ENCODE assay signal across 10 cellular contexts in the genomic region with DNA sequence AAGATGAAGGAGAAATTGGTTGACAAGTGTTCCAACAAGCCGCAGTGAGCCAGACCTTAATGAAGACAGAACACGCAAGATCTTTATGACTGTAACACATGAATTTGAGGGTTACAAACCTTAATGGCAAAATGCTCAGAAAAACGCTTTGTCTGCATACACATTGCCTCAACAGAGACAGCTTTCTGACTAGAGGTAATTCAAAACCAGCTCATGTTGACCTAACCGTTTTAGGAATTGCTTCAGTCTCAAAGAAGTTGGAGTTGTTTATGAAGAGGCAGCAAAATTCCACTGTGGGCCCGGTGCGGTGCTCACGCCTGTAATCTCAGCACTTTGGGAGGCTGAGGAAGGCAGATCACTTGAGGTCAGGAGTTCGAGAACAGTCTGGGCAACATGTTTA. TPM values are rescaled to one million over a fixed set of nuclear protein-coding genes. Genes with fewer than 3 reads are reported as not detected.
DNase-seq lines count a peak whose midpoint lies in the region; ATAC-seq and TF ChIP-seq lines count a peak whose summit lies in the region.
"Had no signal": no experiment of that assay in that cellular context is flagged by ENCODE, and none has a peak within 500 bp of the region (broad histone marks: within the 10 kb centered on the region; RNA-seq: fewer than 3 reads in every experiment).

No MANE protein-coding gene starts in this region.

- no peaks in the 10 kb centered on the region for H3K9me3 ChIP-seq in SJCRH30 (replicated peaks)
- no peaks in the 10 kb centered on the region for H3K9me3 ChIP-seq in skeletal muscle tissue (ENCODE audit: control insufficient read depth in 3 of 3, low read length in 3 of 3)
- no peaks in the 10 kb centered on the region for H3K9me3 ChIP-seq in testis

- ATAC-seq in activated CD4-positive, alpha-beta T cell treated with anti-CD3 and anti-CD28 coated beads for 36 hours, result no peak

- H3K4me3 ChIP-seq in SJCRH30 (peak overlapping the region; percentile 97), fibroblast of villous mesenchyme (ENCODE audit: low read depth, low read length) (no peak overlapping the region), skeletal muscle tissue (ENCODE audit: low read length in 3 of 3) (no peak overlapping the region), testis (no peak overlapping the region)

- CTCF ChIA-PET in activated CD4-positive, alpha-beta T cell treated with anti-CD3 and anti-CD28 coated beads for 36 hours (lab: Charles Lee), result interaction anchor here (0.6 to 1.5 kb wide), 2 partner anchors 10 to 113 kb away, joined by 3 read pairs; no protein-coding TSS in a partner anchor

- H3K27me3 Mint-ChIP-seq in activated CD4-positive, alpha-beta T cell treated with anti-CD3 and anti-CD28 coated beads for 36 hours, result no peaks in the 10 kb centered on the region

- WGBS in testis, 2 donors, result 65 to 72% methylated on average over 8 of the region's 8 CpGs

- no peaks in the 10 kb centered on the region for H3K9me3 Mint-ChIP-seq in activated CD4-positive, alpha-beta T cell treated with anti-CD3 and anti-CD28 coated beads for 36 hours (ENCODE audit: low read depth)

- peaks cover 8% of the 10 kb centered on the region for H3K36me3 Mint-ChIP-seq in activated CD4-positive, alpha-beta T cell treated with anti-CD3 and anti-CD28 coated beads for 36 hours (ENCODE audit: low read depth)

- no peak for TF ChIP-seq POLR2A in testis (IDR thresholded peaks at IDR 0.05)

- DNase-seq in activated CD4-positive, alpha-beta T cell treated with anti-CD3 and anti-CD28 coated beads for 36 hours, result no peak
- DNase-seq in activated CD4-positive, alpha-beta T cell treated with anti-CD3 and anti-CD28 coated beads for 4 hours, result no peak
- DNase-seq in SJCRH30, result peak in 1 of 2 experiments; percentile 46
- DNase-seq in fibroblast of villous mesenchyme (ENCODE audit: low read depth), result peak; percentile 28
- no peak for DNase-seq in GM03348 (ENCODE audit: low spot score)
- no peak for DNase-seq in 8988T
- no peak for DNase-seq in testis
- DNase-seq: effector CD8-positive, alpha-beta T cell; RPMI8226 had no signal

- TF ChIP-seq CTCF in fibroblast of villous mesenchyme (IDR thresholded peaks at IDR 0.05; ENCODE audit: insufficient read depth, low read depth, low read length), result no peak
- no peak for TF ChIP-seq CTCF in testis (IDR thresholded peaks at IDR 0.05)

- H3K4me3 Mint-ChIP-seq in activated CD4-positive, alpha-beta T cell treated with anti-CD3 and anti-CD28 coated beads for 36 hours, result peak overlapping the region; percentile 76

- peak overlapping the region in 1 of 3 donors; percentile 75 for H3K9ac ChIP-seq in skeletal muscle tissue (ENCODE audit: low read depth in 1 of 3, low read length in 3 of 3)

- H3K27me3 ChIP-seq in SJCRH30, result no peaks in the 10 kb centered on the region
- H3K27me3 ChIP-seq in skeletal muscle tissue (ENCODE audit: control insufficient read depth in 3 of 3, insufficient read depth in 3 of 3, low read length in 3 of 3), result no peaks in the 10 kb centered on the region
- no peaks in the 10 kb centered on the region for H3K27me3 ChIP-seq in testis

- intact Hi-C loops in activated CD4-positive, alpha-beta T cell treated with anti-CD3 and anti-CD28 coated beads for 36 hours (cut with DNase I, micrococcal nuclease), result loop anchor here (5.0 kb wide), 2 partner anchors 53 to 1133 kb away; a partner anchor contains a TSS
- intact Hi-C loops in testis (cut with DNase I; ENCODE audit: low total_unique reads), result no loop called here

- no peak overlapping the region for H3K27ac ChIP-seq in SJCRH30
- H3K27ac ChIP-seq in skeletal muscle tissue (ENCODE audit: low read depth, low read length), result peak overlapping the region; percentile 73
- H3K27ac ChIP-seq in testis, result peak overlapping the region in 1 of 2 donors; percentile 100

- H3K4me1 ChIP-seq in SJCRH30 (peaks cover 5% of the 10 kb centered on the region; the same call in 1 of the 2 replicates), skeletal muscle tissue (ENCODE audit: control insufficient read depth in 3 of 3, insufficient read depth in 3 of 3, low read length in 3 of 3) (peaks cover 24 to 36% (median 24%) of the 10 kb centered on the region in 3 donors), testis (peaks cover 20% of the 10 kb centered on the region)

- H3K4me1 Mint-ChIP-seq in activated CD4-positive, alpha-beta T cell treated with anti-CD3 and anti-CD28 coated beads for 36 hours, result peaks cover 47% of the 10 kb centered on the region

- POLR2A ChIA-PET in activated CD4-positive, alpha-beta T cell treated with anti-CD3 and anti-CD28 coated beads for 36 hours (lab: Charles Lee), result no interaction called here

- peak overlapping the region; percentile 76 for H3K27ac Mint-ChIP-seq in activated CD4-positive, alpha-beta T cell treated with anti-CD3 and anti-CD28 coated beads for 36 hours

- H3K36me3 ChIP-seq in SJCRH30 (peaks cover 9% of the 10 kb centered on the region; the same call in 1 of the 2 replicates), skeletal muscle tissue (ENCODE audit: control insufficient read depth in 3 of 3, insufficient read depth in 3 of 3, low read length in 3 of 3) (peaks cover 0 to 2% (median 0%) of the 10 kb centered on the region in 3 donors), testis (ENCODE audit: low read depth, missing control alignments) (no peaks in the 10 kb centered on the region)

RNA-seq across cellular contexts. Expression of a gene that starts 2.2 kb away (rescaled TPM):
- 100 to 1,000 TPM; 125 to 130 TPM for total RNA-seq in activated CD4-positive, alpha-beta T cell treated with anti-CD3 and anti-CD28 coated beads for 36 hours
- total RNA-seq in SJCRH30 (2014; rRNA removed; shearing (Covaris generic)), result 161 and 181 TPM in 2 replicates
- total RNA-seq in fibroblast of villous mesenchyme (166 and 193 TPM in 2 replicates), skeletal muscle tissue (122 TPM), testis (100 to 1,000 TPM; 208 to 210 TPM)
- 83.4 TPM for polyA plus RNA-seq in testis (ENCODE audit: insufficient read depth, low read depth, low replicate concordance)
